In genomic region chr4:53781614-53782467, GRCh38 we compare ENCODE assay signal across 16 cellular contexts.
DNase-seq lines count a peak whose midpoint lies in the region; ATAC-seq, FAIRE-seq and TF ChIP-seq lines count a peak whose summit lies in the region.
"Had no signal": no experiment of that assay in that cellular context is flagged by ENCODE, and none has a peak within 500 bp of the region (broad histone marks: within the 10 kb centered on the region; RNA-seq: fewer than 3 reads in every experiment).

No MANE protein-coding gene starts in this region.

- peaks cover 5% of the 10 kb centered on the region for H3K9me3 Mint-ChIP-seq in nephron progenitor cell

- H3K27ac ChIP-seq in epithelial cell of prostate (no peak overlapping the region), small intestine (ENCODE audit: low read depth in 1 of 2, low read length in 1 of 2) (peak overlapping the region in 1 of 2 donors; percentile 22)
- H3K27ac ChIP-seq: gastroesophageal sphincter, tibial nerve had no signal

- peaks cover 18% of the 10 kb centered on the region for H3K4me1 Mint-ChIP-seq in nephron progenitor cell
- H3K4me1 Mint-ChIP-seq: brain had no signal

- no peaks in the 10 kb centered on the region for H3K27me3 ChIP-seq in small intestine (ENCODE audit: control insufficient read depth in 2 of 2, insufficient read depth in 2 of 2, low read length in 2 of 2)
- H3K27me3 ChIP-seq: tibial nerve had no signal

- H3K9me3 ChIP-seq in small intestine (ENCODE audit: control insufficient read depth, low read depth), result no peaks in the 10 kb centered on the region
- H3K9me3 ChIP-seq: gastroesophageal sphincter, tibial nerve had no signal

- FAIRE-seq in small intestine (lab: Jason Lieb, UNC), result no peak
- FAIRE-seq: GM12891, keratinocyte had no signal

- H3K27me3 Mint-ChIP-seq in nephron progenitor cell (ENCODE audit: low read depth, poor library complexity), result peaks cover 9% of the 10 kb centered on the region
- H3K27me3 Mint-ChIP-seq: brain had no signal

- H3K4me1 ChIP-seq in small intestine (ENCODE audit: control insufficient read depth in 2 of 2, insufficient read depth in 1 of 2, low read depth in 1 of 2, low read length in 1 of 2), result no peaks in the 10 kb centered on the region
- H3K4me1 ChIP-seq: tibial nerve had no signal

- H3K36me3 ChIP-seq in small intestine (ENCODE audit: control insufficient read depth in 2 of 2, insufficient read depth in 2 of 2, low read length in 2 of 2), result no peaks in the 10 kb centered on the region
- H3K36me3 ChIP-seq: gastroesophageal sphincter, tibial nerve had no signal

- H3K4me3 ChIP-seq in small intestine (ENCODE audit: low read depth in 1 of 2, low read length in 2 of 2), result no peak overlapping the region
- H3K4me3 ChIP-seq: gastroesophageal sphincter, tibial nerve had no signal

- H3K36me3 Mint-ChIP-seq in nephron progenitor cell (ENCODE audit: low read depth), result no peaks in the 10 kb centered on the region
- H3K36me3 Mint-ChIP-seq: brain had no signal

- TF ChIP-seq CTCF in nephron progenitor cell (IDR thresholded peaks at IDR 0.05), result no peak

- WGBS in small intestine, 3 donors, result 36 to 38% (median 37%) methylated on average over 10 of the region's 10 CpGs

- H3K27ac Mint-ChIP-seq in nephron progenitor cell, result peak overlapping the region; percentile 84
- H3K27ac Mint-ChIP-seq: brain had no signal

- no peak for ATAC-seq in GM21723 (IDR thresholded peaks at IDR 0.05; ENCODE audit: unreplicated experiment)

- DNase-seq in EH (ENCODE audit: low read depth) (peak; percentile 52), NCI-H510A treated with DMSO at 0.1 percent for 48 hours (lab: John Stamatoyannopoulos, UW) (peak; percentile 88), epithelial cell of prostate (ENCODE audit: low read depth, low spot score) (peak; percentile 16), nephron progenitor cell (no peak), small intestine (no peak)
- DNase-seq in stimulated activated CD4-positive, alpha-beta T cell treated with anti-CD3 and anti-CD28 coated beads, Interleukin-4, amount 100 ng/mL, for 4 hours, result no peak
- DNase-seq in activated naive CD4-positive, alpha-beta T cell treated with anti-CD3 and anti-CD28 coated beads, Interleukin-2, amount 50 U/mL, for 16 hours, result no peak
- DNase-seq: activated gamma-delta T cell treated with Interleukin-2 at 50 U/mL for 16 hours; NCI-H187; stimulated activated CD4-positive, alpha-beta T cell treated with anti-CD3 and anti-CD28 coated beads, Interleukin-2, amount 100 ng/mL, for 48 hours had no signal

- H3K4me3 Mint-ChIP-seq in nephron progenitor cell, result no peak overlapping the region
- H3K4me3 Mint-ChIP-seq: brain had no signal

Comparison
In these comparisons a context has a peak if more than half of its experiments do, and no peak if none do; other contexts are left out.
1. DNase-seq: peak in EH (single experiment), NCI-H510A treated with DMSO at 0.1 percent for 48 hours (single experiment) and epithelial cell of prostate (single experiment); none in nephron progenitor cell (single experiment), stimulated activated CD4-positive, alpha-beta T cell treated with anti-CD3 and anti-CD28 coated beads, Interleukin-4, amount 100 ng/mL, for 4 hours (0 of 2), small intestine (single experiment) and activated naive CD4-positive, alpha-beta T cell treated with anti-CD3 and anti-CD28 coated beads, Interleukin-2, amount 50 U/mL, for 16 hours (single experiment).